In the genomic region with DNA sequence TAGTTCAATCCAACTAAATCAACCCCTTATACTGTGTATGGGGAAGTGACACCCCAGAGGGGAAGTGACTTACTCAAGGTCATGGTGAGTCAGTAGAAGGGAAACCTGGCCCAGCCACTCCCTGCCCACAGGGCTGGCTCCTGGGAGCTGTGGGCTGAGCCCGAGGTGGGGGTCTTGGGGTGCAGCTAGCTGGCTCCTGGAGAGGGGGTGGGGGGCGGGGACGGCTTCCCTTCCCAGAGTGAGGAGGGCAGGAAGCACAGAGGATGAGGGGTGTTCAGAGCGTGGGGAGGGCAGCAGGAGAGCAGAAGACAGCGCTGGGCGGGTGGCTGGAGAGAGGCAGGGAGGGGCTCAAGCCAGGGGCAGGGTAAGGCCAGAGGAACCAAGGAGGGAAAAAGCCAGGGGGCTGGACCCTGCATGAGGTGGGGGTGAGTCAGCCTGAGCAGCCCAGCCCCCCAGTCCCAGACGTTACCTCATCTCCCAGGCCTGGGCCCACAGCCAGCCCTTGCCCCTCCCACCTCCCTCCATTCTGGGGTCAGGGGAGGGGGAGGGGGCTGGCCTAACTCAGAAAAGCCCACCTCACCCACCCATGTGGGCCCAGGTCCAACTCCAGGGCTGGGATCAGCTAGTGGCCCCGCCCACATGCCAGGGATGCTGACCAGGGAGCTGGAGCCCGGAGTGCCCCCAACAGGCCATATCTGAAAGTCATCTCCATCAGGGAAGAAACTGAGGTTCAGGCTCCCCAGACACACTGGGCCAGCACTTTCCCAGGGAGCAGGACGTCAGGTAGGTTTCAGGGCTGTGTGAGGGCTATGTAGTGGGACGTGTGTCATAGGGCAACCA, we compare ENCODE assay signal across 9 cellular contexts. TPM values are rescaled to one million over a fixed set of nuclear protein-coding genes. Genes with fewer than 3 reads are reported as not detected.
A peak's percentile ranks its signal among the peaks of the same experiment; 100 is the strongest.
DNase-seq lines count a peak whose midpoint lies in the region; ATAC-seq, FAIRE-seq and TF ChIP-seq lines count a peak whose summit lies in the region.
"Had no signal": no experiment of that assay in that cellular context is flagged by ENCODE, and none has a peak within 500 bp of the region (broad histone marks: within the 10 kb centered on the region; RNA-seq: fewer than 3 reads in every experiment).

No MANE protein-coding gene starts in this region.

- H3K27ac ChIP-seq in cingulate gyrus (ENCODE audit: low read depth, low read length) (peak overlapping the region; percentile 55), lung (ENCODE audit: low read depth in 1 of 2, low read length in 1 of 2) (peak overlapping the region; percentile 59 to 81), upper lobe of left lung (peak overlapping the region; percentile 75 to 97 (median 86))

- peak; percentile 67 for FAIRE-seq in RCC 7860 (lab: Jason Lieb, UNC)
- FAIRE-seq: endometrium had no signal

- H3K4me1 ChIP-seq in lung (ENCODE audit: control insufficient read depth in 2 of 2, insufficient read depth in 2 of 2, low read length in 2 of 2): peaks cover 6 to 28% of the 10 kb centered on the region in 2 donors
- peaks cover 45 to 78% (median 55%) of the 10 kb centered on the region in 4 donors for H3K4me1 ChIP-seq in upper lobe of left lung

- WGBS in lung, 2 donors: 38 to 39% methylated on average over 11 of the region's 11 CpGs
- WGBS in upper lobe of left lung, 2 donors: 26 to 41% methylated on average over 7 to 9 of the region's 11 CpGs

- H3K9me3 ChIP-seq in lung (ENCODE audit: control insufficient read depth in 2 of 2, insufficient read depth in 1 of 2, low read length in 1 of 2) (no peaks in the 10 kb centered on the region), upper lobe of left lung (no peaks in the 10 kb centered on the region)

- H3K4me3 ChIP-seq in lung (no peak overlapping the region), upper lobe of left lung (peak overlapping the region in 3 of 4 donors; percentile 12 to 82 (median 71))

- peak; percentile 17 for ATAC-seq in lung (ENCODE audit: insufficient read depth, low FRiP score)
- ATAC-seq in upper lobe of left lung (ENCODE audit: low FRiP score in 2 of 2): peak; percentile 62
- no peak for ATAC-seq in HG02571 (IDR thresholded peaks at IDR 0.05; ENCODE audit: unreplicated experiment)

- no peak for TF ChIP-seq POLR2A in upper lobe of left lung (IDR thresholded peaks at IDR 0.05)

- DNase-seq in activated CD8-positive, alpha-beta memory T cell treated with anti-CD3 and anti-CD28 coated beads for 24 hours: peak; percentile 68
- no peak for DNase-seq in activated CD8-positive, alpha-beta memory T cell treated with anti-CD3 and anti-CD28 coated beads, Interleukin-2, amount 50 U/mL, for 48 hours
- DNase-seq in RCC 7860 (ENCODE audit: low spot score) (peak; percentile 97), lung (ENCODE audit: low spot score) (peak; percentile 65), upper lobe of left lung (peak; percentile 75 to 81)
- no peak for DNase-seq in central memory CD4-positive, alpha-beta T cell

- no peak for TF ChIP-seq EP300 in upper lobe of left lung (IDR thresholded peaks at IDR 0.05)

- TF ChIP-seq CTCF in lung (IDR thresholded peaks at IDR 0.05; ENCODE audit: control extremely low read depth, extremely low read depth): no peak
- TF ChIP-seq CTCF in upper lobe of left lung (IDR thresholded peaks at IDR 0.05): peak in 1 of 6 experiments; percentile 8

- no peaks in the 10 kb centered on the region for H3K27me3 ChIP-seq in lung (ENCODE audit: control insufficient read depth, insufficient read depth)
- H3K27me3 ChIP-seq in upper lobe of left lung: no peaks in the 10 kb centered on the region

- H3K36me3 ChIP-seq in lung (ENCODE audit: control insufficient read depth in 2 of 2, insufficient read depth in 2 of 2, low read length in 2 of 2) (peaks cover 5 to 24% of the 10 kb centered on the region in 2 donors), upper lobe of left lung (peaks cover 0 to 34% (median 23%) of the 10 kb centered on the region in 4 donors)

RNA-seq across cellular contexts. Expression of a gene that starts 2.8 kb away (rescaled TPM):
- total RNA-seq in lung (100 to 1,000 TPM in 1 of 2 donors, 10 to 100 TPM in 1; 49.2 to 124 TPM), upper lobe of left lung (100 to 1,000 TPM in 1 of 6 donors, 10 to 100 TPM in 5; 32.0 to 142 (median 75.8) TPM)
- polyA plus RNA-seq in lung: 100 to 1,000 TPM in 1 of 2 donors, 10 to 100 TPM in 1; 65.5 to 102 TPM

RNA-seq across cellular contexts. Expression of a gene that starts 15.1 kb away (rescaled TPM):
- total RNA-seq in lung (10 to 100 TPM; 15.6 to 73.5 TPM), upper lobe of left lung (100 to 1,000 TPM in 1 of 6 donors, 10 to 100 TPM in 5; 17.4 to 113 (median 75.9) TPM)
- polyA plus RNA-seq in lung: 100 to 1,000 TPM in 1 of 2 donors, 10 to 100 TPM in 1; 22.0 to 146 TPM

RNA-seq across cellular contexts. Expression of a gene that starts 21.1 kb away (rescaled TPM):
- total RNA-seq in lung: 10 to 100 TPM; 36.5 to 38.3 TPM
- polyA plus RNA-seq in lung: 10 to 100 TPM; 18.7 to 24.1 TPM
- total RNA-seq in upper lobe of left lung: 10 to 100 TPM; 17.0 to 55.6 (median 30.1) TPM

RNA-seq across cellular contexts. Expression of a gene that starts 22.2 kb away (rescaled TPM):
- total RNA-seq in lung: 10 to 100 TPM; 64.9 to 82.4 TPM
- 100 to 1,000 TPM in 1 of 2 donors, 10 to 100 TPM in 1; 63.2 to 110 TPM for polyA plus RNA-seq in lung
- 100 to 1,000 TPM in 2 of 6 donors, 10 to 100 TPM in 4; 82.0 to 150 (median 91.9) TPM for total RNA-seq in upper lobe of left lung

RNA-seq across cellular contexts. Expression of a gene that starts 48.0 kb away (rescaled TPM):
- total RNA-seq in lung (1 to 10 TPM; 2.9 to 7.2 TPM), upper lobe of left lung (1 to 10 TPM; 1.6 to 9.2 (median 3.4) TPM)
- polyA plus RNA-seq in lung: 1 to 10 TPM; 1.9 to 5.0 TPM

Comparison
In these comparisons a context has a peak if more than half of its experiments do, and no peak if none do; other contexts are left out.
1. DNase-seq: peak in activated CD8-positive, alpha-beta memory T cell treated with anti-CD3 and anti-CD28 coated beads for 24 hours (single experiment), RCC 7860 (single experiment), lung (single experiment) and upper lobe of left lung (2 of 2); none in activated CD8-positive, alpha-beta memory T cell treated with anti-CD3 and anti-CD28 coated beads, Interleukin-2, amount 50 U/mL, for 48 hours (single experiment) and central memory CD4-positive, alpha-beta T cell (single experiment).
2. Peak in every context shown above with its lines, with median percentiles within 50 percentile points of each other: H3K27ac ChIP-seq.